Comparison of ENCODE assay signal across 17 cellular contexts in the genomic region with DNA sequence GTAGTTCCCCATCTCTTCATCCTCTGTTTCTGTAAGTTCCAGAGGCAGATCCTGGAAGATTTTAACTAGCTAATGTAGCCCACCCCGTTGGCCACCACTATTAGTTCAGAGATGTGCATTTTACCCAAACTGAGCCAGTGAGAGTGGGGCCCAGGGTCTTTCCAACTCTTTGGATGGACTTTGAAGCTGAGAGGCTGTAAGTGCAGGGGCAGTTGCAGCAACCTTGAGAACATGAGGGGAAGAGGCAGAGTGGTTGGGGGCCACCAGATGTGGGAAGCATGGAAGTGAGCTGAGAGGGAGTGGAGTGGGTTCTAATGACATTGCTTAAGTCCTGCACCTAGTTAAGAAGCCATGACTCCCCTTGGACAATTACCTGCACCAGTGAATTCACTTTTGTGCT.
DNase-seq lines count a peak whose midpoint lies in the region; ATAC-seq and TF ChIP-seq lines count a peak whose summit lies in the region.
"Had no signal": no experiment of that assay in that cellular context is flagged by ENCODE, and none has a peak within 500 bp of the region (broad histone marks: within the 10 kb centered on the region; RNA-seq: fewer than 3 reads in every experiment).

No MANE protein-coding gene starts in this region.

- H3K27me3 ChIP-seq in left ventricle myocardium inferior (ENCODE audit: low read depth) (no peaks in the 10 kb centered on the region), RWPE2 (ENCODE audit: insufficient read depth, poor library complexity, severe bottlenecking) (no peaks in the 10 kb centered on the region)

- H3K27ac ChIP-seq in left ventricle myocardium inferior (replicated peaks) (peak overlapping the region; percentile 61), RWPE2 (ENCODE audit: poor library complexity, severe bottlenecking) (no peak overlapping the region), substantia nigra (ENCODE audit: low read depth, low read length, poor library complexity, severe bottlenecking) (no peak overlapping the region)
- H3K27ac ChIP-seq: 22Rv1, A549, C4-2B, HL-60, KMS-11 had no signal

- no peak for DNase-seq in left ventricle myocardium inferior
- no peak for DNase-seq in cardiac septum (ENCODE audit: low spot score)
- peak; percentile 35 for DNase-seq in RWPE2 (ENCODE audit: low spot score)
- DNase-seq in islet precursor cell = peak; percentile 7
- DNase-seq in substantia nigra (lab: John Stamatoyannopoulos, UW) = no peak
- DNase-seq in D341Med (ENCODE audit: low spot score) = no peak
- DNase-seq in NCI-H2081 treated with DMSO at 0.1 percent for 48 hours (lab: John Stamatoyannopoulos, UW) = no peak
- DNase-seq: CD4-positive, alpha-beta T cell; DMS79 treated with DMSO at 0.1 percent for 48 hours; GF-D8; HCEC 1CT had no signal

- H3K4me3 ChIP-seq in left ventricle myocardium inferior (no peak overlapping the region), RWPE2 (ENCODE audit: severe bottlenecking) (no peak overlapping the region)
- H3K4me3 ChIP-seq: A549, GM23338 had no signal

- TF ChIP-seq CTCF in left ventricle myocardium inferior (IDR thresholded peaks at IDR 0.05; ENCODE audit: borderline replicate concordance) (no peak), RWPE2 (IDR thresholded peaks at IDR 0.05; ENCODE audit: poor library complexity, severe bottlenecking) (no peak)

- H3K4me1 ChIP-seq in left ventricle myocardium inferior (peaks cover 22% of the 10 kb centered on the region), RWPE2 (ENCODE audit: insufficient read depth, poor library complexity, severe bottlenecking) (no peaks in the 10 kb centered on the region)
- H3K4me1 ChIP-seq: A549 had no signal

- ATAC-seq in RWPE2 (ENCODE audit: low read depth) = no peak
- ATAC-seq: A549, GM23338 had no signal

- intact Hi-C loops in left ventricle myocardium inferior (cut with micrococcal nuclease) (no loop called here), cardiac septum (cut with DNase I) (loop anchor here (5.0 kb wide), 1 partner anchor 88 kb away; a partner anchor contains a TSS)

- H3K9me3 ChIP-seq in left ventricle myocardium inferior (replicated peaks) (peaks cover 7% of the 10 kb centered on the region), RWPE2 (ENCODE audit: severe bottlenecking) (no peaks in the 10 kb centered on the region)
- H3K9me3 ChIP-seq: A549 had no signal

- H3K36me3 ChIP-seq in left ventricle myocardium inferior (no peaks in the 10 kb centered on the region), RWPE2 (ENCODE audit: low read depth) (no peaks in the 10 kb centered on the region)

Comparison
In these comparisons a context has a peak if more than half of its experiments do, and no peak if none do; other contexts are left out.
1. DNase-seq: peak in RWPE2 (single experiment) and islet precursor cell (single experiment); none in left ventricle myocardium inferior (single experiment), cardiac septum (single experiment), substantia nigra (0 of 49), D341Med (single experiment) and NCI-H2081 treated with DMSO at 0.1 percent for 48 hours (single experiment).